Comparison of ENCODE assay signal across 18 cellular contexts in the genomic region with DNA sequence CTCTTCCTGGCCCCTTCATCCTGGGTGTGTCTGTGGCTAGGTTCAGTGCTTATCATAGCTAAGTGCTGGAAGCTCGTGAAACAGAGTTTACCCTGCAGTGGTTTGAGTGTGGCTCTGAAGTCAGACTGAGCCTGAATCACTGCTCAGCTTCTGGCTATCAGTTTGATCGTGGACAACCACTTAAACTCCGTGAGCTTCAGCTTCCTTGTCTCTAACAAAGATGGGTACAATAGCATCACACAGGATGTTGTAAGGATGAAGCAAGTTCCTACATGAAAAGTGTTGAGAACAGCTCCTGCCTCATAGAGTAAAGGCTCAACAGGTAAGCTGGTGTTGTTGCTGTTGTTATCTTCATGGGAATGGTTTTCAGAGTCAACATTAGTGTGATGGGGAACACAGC.
DNase-seq lines count a peak whose midpoint lies in the region; ATAC-seq, FAIRE-seq and TF ChIP-seq lines count a peak whose summit lies in the region.
"Had no signal": no experiment of that assay in that cellular context is flagged by ENCODE, and none has a peak within 500 bp of the region (broad histone marks: within the 10 kb centered on the region; RNA-seq: fewer than 3 reads in every experiment).

No MANE protein-coding gene starts in this region.

- intact Hi-C loops in naive thymus-derived CD4-positive, alpha-beta T cell (cut with micrococcal nuclease), result no loop called here

- no peak for TF ChIP-seq RAD21 in A549 (conservative IDR thresholded peaks at IDR 0.05 in 1 of 2, IDR thresholded peaks at IDR 0.05 in 1 of 2)

- H3K27ac ChIP-seq in A549 (no peak overlapping the region), HEK293 (ENCODE audit: extremely low read depth, low read depth, low read length) (no peak overlapping the region), astrocyte (ENCODE audit: low read depth, low read length) (no peak overlapping the region)
- no peak overlapping the region for H3K27ac ChIP-seq in naive thymus-derived CD4-positive, alpha-beta T cell (ENCODE audit: low read depth, low read length)

- WGBS in A549 (ENCODE audit: missing lambda C conversion rate), result 2% methylated on average over 3 of the region's 3 CpGs

- FAIRE-seq in A549 (lab: Jason Lieb, UNC) (peak; percentile 23), astrocyte (lab: Jason Lieb, UNC) (no peak)

- no peak for TF ChIP-seq EP300 in A549 (IDR thresholded peaks at IDR 0.05)

- CTCF ChIA-PET in A549 (lab: Yijun Ruan, JAX) (interaction anchor here (0.9 to 2.1 kb wide), 2 partner anchors 11 to 16 kb away, joined by 3 to 14 read pairs; no protein-coding TSS in a partner anchor), HEK293 (lab: Yijun Ruan, JAX) (interaction anchor here (0.6 to 1.8 kb wide), 2 partner anchors 9 to 17 kb away, joined by 3 to 12 read pairs; no protein-coding TSS in a partner anchor)
- CTCF ChIA-PET in naive thymus-derived CD4-positive, alpha-beta T cell (lab: Charles Lee), result no interaction called here

- TF ChIP-seq CTCF in A549 (IDR thresholded peaks at IDR 0.05) (no peak), HEK293 (tag by site-specific recombination; IDR thresholded peaks at IDR 0.05) (no peak), astrocyte (IDR thresholded peaks at IDR 0.05; ENCODE audit: insufficient read depth, low read depth, low read length) (no peak)

- peaks cover 16% of the 10 kb centered on the region for H3K27me3 Mint-ChIP-seq in astrocyte (ENCODE audit: low read depth, unreplicated experiment)
- peaks cover 0 to 19% (median 12%) of the 10 kb centered on the region in 5 donors for H3K27me3 Mint-ChIP-seq in naive thymus-derived CD4-positive, alpha-beta T cell

- H3K27me3 ChIP-seq in astrocyte (ENCODE audit: insufficient read depth, low read length), result no peaks in the 10 kb centered on the region
- H3K27me3 ChIP-seq in naive thymus-derived CD4-positive, alpha-beta T cell (ENCODE audit: control insufficient read depth in 2 of 2, insufficient read depth in 2 of 2, low read length in 2 of 2), result no peaks in the 10 kb centered on the region
- H3K27me3 ChIP-seq: BE2C had no signal

- H3K9me3 Mint-ChIP-seq in astrocyte (ENCODE audit: unreplicated experiment), result peaks cover 5% of the 10 kb centered on the region
- no peaks in the 10 kb centered on the region for H3K9me3 Mint-ChIP-seq in naive thymus-derived CD4-positive, alpha-beta T cell
- H3K9me3 Mint-ChIP-seq: CD4-positive, alpha-beta T cell had no signal

- DNase-seq in A549 (ENCODE audit: low read depth in 1 of 2, low spot score in 1 of 2) (no peak), astrocyte (ENCODE audit: low read depth) (peak; percentile 8), hippocampal formation (lab: John Stamatoyannopoulos, UW) (no peak)
- DNase-seq in naive thymus-derived CD4-positive, alpha-beta T cell, result no peak
- DNase-seq: BE2C; Calu3; CD4-positive, alpha-beta T cell; DMS53; GOT3; MM.1S; NCI-H1105; NCI-H1694 treated with DMSO at 0.1 percent for 48 hours; NCI-H2107; NCI-H226; NCI-H526 treated with DMSO at 0.1 percent for 48 hours had no signal

- POLR2A ChIA-PET in A549 (lab: Yijun Ruan, JAX) (no interaction called here), HEK293 (lab: Yijun Ruan, JAX) (no interaction called here)
- POLR2A ChIA-PET in naive thymus-derived CD4-positive, alpha-beta T cell (lab: Charles Lee), result no interaction called here

- no peak overlapping the region for H3K4me3 Mint-ChIP-seq in astrocyte (ENCODE audit: unreplicated experiment)
- H3K4me3 Mint-ChIP-seq in naive thymus-derived CD4-positive, alpha-beta T cell, result no peak overlapping the region
- H3K4me3 Mint-ChIP-seq: CD4-positive, alpha-beta T cell had no signal

- no peak overlapping the region for H2AFZ ChIP-seq in astrocyte (ENCODE audit: low read depth, low read length)

- H3K4me3 ChIP-seq in A549 (no peak overlapping the region), HEK293 (ENCODE audit: low read depth, low read length) (no peak overlapping the region), astrocyte (ENCODE audit: insufficient read depth, low read depth, low read length) (no peak overlapping the region)
- H3K4me3 ChIP-seq in naive thymus-derived CD4-positive, alpha-beta T cell (ENCODE audit: low read length), result no peak overlapping the region

- H3K4me1 ChIP-seq in A549 (no peaks in the 10 kb centered on the region), HEK293 (ENCODE audit: control insufficient read depth, insufficient read depth, low read length) (no peaks in the 10 kb centered on the region), astrocyte (ENCODE audit: insufficient read depth, low read length) (peaks cover 11% of the 10 kb centered on the region)
- no peaks in the 10 kb centered on the region for H3K4me1 ChIP-seq in naive thymus-derived CD4-positive, alpha-beta T cell (ENCODE audit: control insufficient read depth in 2 of 2, insufficient read depth in 2 of 2, low read length in 2 of 2)
- H3K4me1 ChIP-seq: BE2C had no signal

- H3K36me3 Mint-ChIP-seq in astrocyte (ENCODE audit: low read depth, unreplicated experiment), result no peaks in the 10 kb centered on the region
- H3K36me3 Mint-ChIP-seq in naive thymus-derived CD4-positive, alpha-beta T cell, result no peaks in the 10 kb centered on the region

- TF ChIP-seq POLR2A in A549 (IDR thresholded peaks at IDR 0.05; ENCODE audit: low read length), result no peak

- no peak overlapping the region for H3K27ac Mint-ChIP-seq in astrocyte (ENCODE audit: unreplicated experiment)
- peak overlapping the region in 1 of 9 donors; percentile 47 for H3K27ac Mint-ChIP-seq in naive thymus-derived CD4-positive, alpha-beta T cell
- H3K27ac Mint-ChIP-seq: CD4-positive, alpha-beta T cell had no signal

- ATAC-seq in A549, result no peak
- ATAC-seq in naive thymus-derived CD4-positive, alpha-beta T cell, result peak; percentile 21
- ATAC-seq in GM19023 (IDR thresholded peaks at IDR 0.05; ENCODE audit: unreplicated experiment), result no peak
- no peak for ATAC-seq in HG03039 (IDR thresholded peaks at IDR 0.05; ENCODE audit: unreplicated experiment)

- H3K9me3 ChIP-seq in A549 (no peaks in the 10 kb centered on the region), HEK293 (ENCODE audit: control insufficient read depth, insufficient read depth, low read depth, low read length) (no peaks in the 10 kb centered on the region), astrocyte (ENCODE audit: insufficient read depth, low read depth, low read length) (no peaks in the 10 kb centered on the region)
- H3K9me3 ChIP-seq in naive thymus-derived CD4-positive, alpha-beta T cell (ENCODE audit: control insufficient read depth in 2 of 3, low read length in 3 of 3), result no peaks in the 10 kb centered on the region
- H3K9me3 ChIP-seq: BE2C had no signal

- H3K4me2 ChIP-seq in A549 (no peak overlapping the region), astrocyte (ENCODE audit: low read length) (no peak overlapping the region)

- no peaks in the 10 kb centered on the region for H3K36me3 ChIP-seq in HEK293 (ENCODE audit: control insufficient read depth in 2 of 2, insufficient read depth in 1 of 2, low read length in 2 of 2)
- H3K36me3 ChIP-seq in astrocyte (ENCODE audit: insufficient read depth, low read length), result no peaks in the 10 kb centered on the region
- H3K36me3 ChIP-seq in naive thymus-derived CD4-positive, alpha-beta T cell (ENCODE audit: control insufficient read depth in 2 of 3, insufficient read depth in 3 of 3, low read length in 3 of 3), result no peaks in the 10 kb centered on the region
- H3K36me3 ChIP-seq: BE2C had no signal

- no peaks in the 10 kb centered on the region for H3K79me2 ChIP-seq in astrocyte (ENCODE audit: insufficient read depth, low read length)

- no peak overlapping the region for H3K9ac ChIP-seq in astrocyte (ENCODE audit: low read length)

- H3K4me1 Mint-ChIP-seq in astrocyte (ENCODE audit: low read depth, unreplicated experiment), result peaks cover 10% of the 10 kb centered on the region
- peaks cover 0 to 32% (median 0%) of the 10 kb centered on the region in 7 donors for H3K4me1 Mint-ChIP-seq in naive thymus-derived CD4-positive, alpha-beta T cell

- H4K20me1 ChIP-seq in astrocyte (ENCODE audit: insufficient read depth, low read length), result no peaks in the 10 kb centered on the region

TF ChIP-seq in A549, 52 proteins besides CTCF, POLR2A, EP300 and RAD21 (continues in another document):
- TF ChIP-seq, protein P1, sequence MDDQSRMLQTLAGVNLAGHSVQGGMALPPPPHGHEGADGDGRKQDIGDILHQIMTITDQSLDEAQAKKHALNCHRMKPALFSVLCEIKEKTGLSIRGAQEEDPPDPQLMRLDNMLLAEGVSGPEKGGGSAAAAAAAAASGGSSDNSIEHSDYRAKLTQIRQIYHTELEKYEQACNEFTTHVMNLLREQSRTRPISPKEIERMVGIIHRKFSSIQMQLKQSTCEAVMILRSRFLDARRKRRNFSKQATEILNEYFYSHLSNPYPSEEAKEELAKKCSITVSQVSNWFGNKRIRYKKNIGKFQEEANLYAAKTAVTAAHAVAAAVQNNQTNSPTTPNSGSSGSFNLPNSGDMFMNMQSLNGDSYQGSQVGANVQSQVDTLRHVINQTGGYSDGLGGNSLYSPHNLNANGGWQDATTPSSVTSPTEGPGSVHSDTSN (IDR thresholded peaks at IDR 0.05), result no peak
- no peak for TF ChIP-seq HOXB13 (CRISPR knock-in tag; IDR thresholded peaks at IDR 0.05; ENCODE audit: low read depth)
- TF ChIP-seq, protein P2, sequence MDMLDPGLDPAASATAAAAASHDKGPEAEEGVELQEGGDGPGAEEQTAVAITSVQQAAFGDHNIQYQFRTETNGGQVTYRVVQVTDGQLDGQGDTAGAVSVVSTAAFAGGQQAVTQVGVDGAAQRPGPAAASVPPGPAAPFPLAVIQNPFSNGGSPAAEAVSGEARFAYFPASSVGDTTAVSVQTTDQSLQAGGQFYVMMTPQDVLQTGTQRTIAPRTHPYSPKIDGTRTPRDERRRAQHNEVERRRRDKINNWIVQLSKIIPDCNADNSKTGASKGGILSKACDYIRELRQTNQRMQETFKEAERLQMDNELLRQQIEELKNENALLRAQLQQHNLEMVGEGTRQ (IDR thresholded peaks at IDR 0.05), result no peak

TF ChIP-seq in HEK293, 187 proteins besides CTCF, POLR2A, EP300 and RAD21:
- peak; percentile 87 for TF ChIP-seq SCRT2 (tag by site-specific recombination; IDR thresholded peaks at IDR 0.05)
- TF ChIP-seq ZNF837 (tag by site-specific recombination; IDR thresholded peaks at IDR 0.05), result no peak
TF ChIP-seq in HEK293: peak in this region for 1.
